In the genomic region with DNA sequence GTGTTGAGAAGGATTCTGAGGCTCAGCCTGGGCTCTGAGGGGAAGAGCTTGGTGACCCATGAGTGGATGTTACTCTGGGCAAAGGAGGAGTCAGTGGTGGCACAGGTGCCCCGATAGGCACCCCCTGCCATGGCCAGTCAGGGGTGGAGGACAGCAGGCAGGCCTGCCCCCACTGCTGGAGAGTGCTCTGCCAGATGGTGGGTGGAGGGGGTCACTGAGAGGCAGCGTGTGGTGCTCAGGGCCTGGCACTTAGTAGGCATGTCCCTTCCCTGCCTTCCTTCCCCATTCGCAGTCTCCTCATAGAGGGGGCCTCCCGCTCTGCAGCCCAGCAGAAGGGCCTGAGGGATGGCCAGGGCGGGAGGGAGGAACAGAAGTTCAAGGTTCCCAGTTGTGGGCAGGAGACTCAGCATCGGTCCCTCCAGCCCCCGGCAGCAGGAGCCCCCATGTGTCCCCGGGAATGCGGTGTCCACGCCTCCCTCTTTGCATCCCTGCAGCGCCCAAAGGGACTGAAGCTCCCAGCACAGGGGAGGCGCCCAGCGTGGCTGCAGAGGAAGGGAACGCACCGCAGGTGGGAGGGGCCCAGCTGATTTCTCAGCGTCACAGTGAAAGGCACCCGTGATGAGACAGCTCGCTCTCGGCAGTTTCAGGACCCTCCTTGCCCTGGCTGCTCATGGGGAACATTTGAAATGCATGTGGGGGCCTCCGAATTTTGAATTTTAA, we compare ENCODE assay signal across 11 cellular contexts. TPM values are rescaled to one million over a fixed set of nuclear protein-coding genes. Genes with fewer than 3 reads are reported as not detected.
DNase-seq lines count a peak whose midpoint lies in the region; ATAC-seq and TF ChIP-seq lines count a peak whose summit lies in the region.
"Had no signal": no experiment of that assay in that cellular context is flagged by ENCODE, and none has a peak within 500 bp of the region (broad histone marks: within the 10 kb centered on the region; RNA-seq: fewer than 3 reads in every experiment).

No MANE protein-coding gene starts in this region.

- no peak overlapping the region for H3K4me3 ChIP-seq in ascending aorta
- no peak overlapping the region for H3K4me3 ChIP-seq in mucosa of rectum (ENCODE audit: low read length in 2 of 2)
- H3K4me3 ChIP-seq in thoracic aorta, result no peak overlapping the region

- ATAC-seq in thoracic aorta (ENCODE audit: insufficient number of reproducible peaks, low FRiP score, low read depth), result no peak

- H3K36me3 ChIP-seq in ascending aorta, result no peaks in the 10 kb centered on the region
- no peaks in the 10 kb centered on the region for H3K36me3 ChIP-seq in mucosa of rectum (ENCODE audit: control insufficient read depth in 2 of 2, insufficient read depth in 2 of 2, low read length in 2 of 2)
- no peaks in the 10 kb centered on the region for H3K36me3 ChIP-seq in thoracic aorta

- TF ChIP-seq CTCF in ascending aorta (IDR thresholded peaks at IDR 0.05) (no peak), thoracic aorta (IDR thresholded peaks at IDR 0.05) (no peak)

- no peak overlapping the region for H3K9ac ChIP-seq in mucosa of rectum (ENCODE audit: low read depth in 1 of 2, low read length in 2 of 2)

- H3K27me3 ChIP-seq in ascending aorta (no peaks in the 10 kb centered on the region), mucosa of rectum (ENCODE audit: control insufficient read depth in 2 of 2, insufficient read depth in 2 of 2, low read length in 2 of 2) (no peaks in the 10 kb centered on the region), thoracic aorta (replicated peaks; ENCODE audit: insufficient read depth) (no peaks in the 10 kb centered on the region)

- peak; percentile 32 for DNase-seq in activated CD4-positive, CD25-positive, alpha-beta regulatory T cell treated with anti-CD3 and anti-CD28 coated beads, Interleukin-2, amount 50 U/mL, for 72 hours
- no peak for DNase-seq in activated CD4-positive, CD25-positive, alpha-beta regulatory T cell (lab: John Stamatoyannopoulos, UW)
- DNase-seq in ascending aorta (ENCODE audit: low spot score in 2 of 2), result peak in 1 of 2 donors; percentile 60
- no peak for DNase-seq in thoracic aorta (ENCODE audit: low spot score)
- DNase-seq in NCI-H69 (lab: John Stamatoyannopoulos, UW), result no peak
- DNase-seq in HuH-7 (ENCODE audit: low spot score), result no peak
- DNase-seq in putamen (ENCODE audit: low spot score), result no peak
- DNase-seq: 8988T, DND-41, NCI-H2171 had no signal

- peak overlapping the region; percentile 92 to 93 for H3K27ac ChIP-seq in ascending aorta
- peak overlapping the region; percentile 52 to 57 for H3K27ac ChIP-seq in mucosa of rectum (ENCODE audit: low read depth in 2 of 2, low read length in 2 of 2)
- peak overlapping the region; percentile 79 to 92 for H3K27ac ChIP-seq in thoracic aorta

- H3K4me1 ChIP-seq in ascending aorta (peaks cover 52 to 83% of the 10 kb centered on the region in 2 donors), mucosa of rectum (ENCODE audit: control insufficient read depth in 2 of 2, insufficient read depth in 2 of 2, low read length in 2 of 2) (peaks cover 7 to 26% of the 10 kb centered on the region in 2 donors), thoracic aorta (ENCODE audit: control insufficient read depth in 1 of 2, low read depth in 2 of 2) (peaks cover 65 to 87% of the 10 kb centered on the region in 2 donors)

- H3K9me3 ChIP-seq in ascending aorta (no peaks in the 10 kb centered on the region), mucosa of rectum (ENCODE audit: control insufficient read depth in 2 of 2, low read length in 2 of 2) (no peaks in the 10 kb centered on the region), thoracic aorta (no peaks in the 10 kb centered on the region)

- intact Hi-C loops in ascending aorta (cut with DNase I), result loop anchor here (5.0 to 10.0 kb wide), 6 partner anchors 75 to 1178 kb away; a partner anchor contains a TSS

RNA-seq across cellular contexts. Expression of a gene that starts 5.7 kb away (rescaled TPM):
- total RNA-seq in ascending aorta (84.3 TPM), thoracic aorta (100 to 1,000 TPM; 133 to 206 TPM)
